11 cellular contexts compared by ENCODE assay signal in genomic region chr21:35075546-35075945, GRCh38. TPM values are rescaled to one million over a fixed set of nuclear protein-coding genes. Genes with fewer than 3 reads are reported as not detected.
A peak's percentile ranks its signal among the peaks of the same experiment; 100 is the strongest.
DNase-seq lines count a peak whose midpoint lies in the region; ATAC-seq and TF ChIP-seq lines count a peak whose summit lies in the region.
"Had no signal": no experiment of that assay in that cellular context is flagged by ENCODE, and none has a peak within 500 bp of the region (broad histone marks: within the 10 kb centered on the region; RNA-seq: fewer than 3 reads in every experiment).

No MANE protein-coding gene starts in this region.

- H3K36me3 Mint-ChIP-seq in natural killer cell treated with Interleukin-12 subunit alpha and Interleukin-12 subunit beta and Interleukin-15 and Interleukin-18, amount 100 ng/mL, for 72 hours, result peaks cover 7% of the 10 kb centered on the region
- H3K36me3 Mint-ChIP-seq in natural killer cell (peaks cover 9% of the 10 kb centered on the region), neural progenitor cell (no peaks in the 10 kb centered on the region), Calu3 (ENCODE audit: insufficient read depth, unreplicated experiment) (no peaks in the 10 kb centered on the region)

- TF ChIP-seq CTCF in natural killer cell (IDR thresholded peaks at IDR 0.05) (no peak), RWPE1 (conservative IDR thresholded peaks at IDR 0.05; ENCODE audit: low read depth) (no peak), foreskin fibroblast (IDR thresholded peaks at IDR 0.05; ENCODE audit: low read depth, low read length) (no peak), WERI-Rb-1 (IDR thresholded peaks at IDR 0.05; ENCODE audit: low read depth, low read length) (no peak), A673 (conservative IDR thresholded peaks at IDR 0.05; ENCODE audit: low read depth, low read length) (no peak), neural progenitor cell (IDR thresholded peaks at IDR 0.05) (no peak), Calu3 (IDR thresholded peaks at IDR 0.05; ENCODE audit: unreplicated experiment) (no peak)

- H3F3A ChIP-seq in neural progenitor cell (ENCODE audit: low read depth), result no peaks in the 10 kb centered on the region

- H2AFZ ChIP-seq in neural progenitor cell (replicated peaks), result no peak overlapping the region

- intact Hi-C loops in natural killer cell (cut with micrococcal nuclease) (no loop called here), A673 (cut with micrococcal nuclease; ENCODE audit: unreplicated experiment) (no loop called here), Calu3 (cut with micrococcal nuclease; ENCODE audit: unreplicated experiment) (no loop called here)

- peaks cover 5% of the 10 kb centered on the region for H3K9me3 Mint-ChIP-seq in natural killer cell treated with Interleukin-12 subunit alpha and Interleukin-12 subunit beta and Interleukin-15 and Interleukin-18, amount 100 ng/mL, for 72 hours
- H3K9me3 Mint-ChIP-seq in natural killer cell (peaks cover 0 to 5% of the 10 kb centered on the region in 2 donors), neural progenitor cell (peaks cover 3% of the 10 kb centered on the region), Calu3 (ENCODE audit: low read depth, unreplicated experiment) (peaks cover 4% of the 10 kb centered on the region)

- H3K4me2 ChIP-seq in neural progenitor cell, result no peak overlapping the region

- H3K27ac ChIP-seq in RWPE1 (no peak overlapping the region), WERI-Rb-1 (no peak overlapping the region), A673 (ENCODE audit: low read depth, low read length, poor library complexity, severe bottlenecking) (no peak overlapping the region), neural progenitor cell (no peak overlapping the region)

- peak overlapping the region in 1 of 2 donors; percentile 47 for H3K27ac Mint-ChIP-seq in natural killer cell treated with Interleukin-12 subunit alpha and Interleukin-12 subunit beta and Interleukin-15 and Interleukin-18, amount 100 ng/mL, for 72 hours
- no peak overlapping the region for H3K27ac Mint-ChIP-seq in natural killer cell
- H3K27ac Mint-ChIP-seq in neural progenitor cell, result no peak overlapping the region
- H3K27ac Mint-ChIP-seq in Calu3 (ENCODE audit: unreplicated experiment), result no peak overlapping the region

- no peak overlapping the region for H3K4me3 Mint-ChIP-seq in natural killer cell treated with Interleukin-12 subunit alpha and Interleukin-12 subunit beta and Interleukin-15 and Interleukin-18, amount 100 ng/mL, for 72 hours
- no peak overlapping the region for H3K4me3 Mint-ChIP-seq in natural killer cell
- no peak overlapping the region for H3K4me3 Mint-ChIP-seq in neural progenitor cell
- no peak overlapping the region for H3K4me3 Mint-ChIP-seq in Calu3 (ENCODE audit: low read depth, unreplicated experiment)

- H3K4me1 ChIP-seq in A673 (ENCODE audit: insufficient read depth, low read length, poor library complexity, severe bottlenecking), result no peaks in the 10 kb centered on the region
- no peaks in the 10 kb centered on the region for H3K4me1 ChIP-seq in neural progenitor cell

- no peaks in the 10 kb centered on the region for H3K79me2 ChIP-seq in neural progenitor cell (ENCODE audit: low read depth)

- CTCF ChIA-PET in RWPE1 (lab: Yijun Ruan, JAX) (interaction anchor here (0.6 kb wide), 1 partner anchor 24 kb away, joined by 4 read pairs; no protein-coding TSS in a partner anchor), A673 (lab: Charles Lee) (no interaction called here), Calu3 (lab: Charles Lee) (interaction anchor here (1.6 kb wide), 1 partner anchor 10 kb away, joined by 3 read pairs; no protein-coding TSS in a partner anchor)

- H3K27me3 ChIP-seq in WERI-Rb-1 (ENCODE audit: insufficient read depth, low read depth, severe bottlenecking) (peaks cover 68% of the 10 kb centered on the region), A673 (replicated peaks; ENCODE audit: insufficient read depth, low read depth, low read length, poor library complexity) (peaks cover 3% of the 10 kb centered on the region), neural progenitor cell (no peaks in the 10 kb centered on the region)

- H3K36me3 ChIP-seq in WERI-Rb-1, result no peaks in the 10 kb centered on the region
- no peaks in the 10 kb centered on the region for H3K36me3 ChIP-seq in A673 (ENCODE audit: insufficient read depth, low read length, poor library complexity, severe bottlenecking)
- no peaks in the 10 kb centered on the region for H3K36me3 ChIP-seq in neural progenitor cell

- no peak overlapping the region for H3K4me3 ChIP-seq in foreskin fibroblast (ENCODE audit: low read depth in 1 of 2, low read length in 2 of 2)
- no peak overlapping the region for H3K4me3 ChIP-seq in WERI-Rb-1 (ENCODE audit: low read depth, low read length)
- H3K4me3 ChIP-seq in A673 (ENCODE audit: low read depth, low read length, poor library complexity, severe bottlenecking), result no peak overlapping the region
- no peak overlapping the region for H3K4me3 ChIP-seq in neural progenitor cell

- H4K20me1 ChIP-seq in neural progenitor cell (ENCODE audit: low read depth), result no peaks in the 10 kb centered on the region

- no peak for DNase-seq in natural killer cell treated with Interleukin-12 subunit alpha and Interleukin-12 subunit beta and Interleukin-15 and Interleukin-18, amount 100 ng/mL, for 72 hours (ENCODE audit: low spot score)
- DNase-seq in natural killer cell (no peak), RWPE1 (ENCODE audit: low spot score) (peak; percentile 32), foreskin fibroblast (peak; percentile 45 to 62), WERI-Rb-1 (no peak), A673 (ENCODE audit: low spot score) (no peak), neural progenitor cell (ENCODE audit: low spot score) (no peak), Calu3 (no peak)
- DNase-seq: hippocampal formation, MM.1S, NCI-H774 had no signal

- BruUV-seq in A673 (replicated peaks; lab: Mats Ljungman, UMichigan) (no TSS peak), Calu3 (replicated peaks; lab: Mats Ljungman, UMichigan) (no TSS peak)

- H3K9me3 ChIP-seq in WERI-Rb-1 (ENCODE audit: severe bottlenecking) (no peaks in the 10 kb centered on the region), A673 (ENCODE audit: low read depth, low read length, poor library complexity, severe bottlenecking) (no peaks in the 10 kb centered on the region), neural progenitor cell (ENCODE audit: low read depth) (no peaks in the 10 kb centered on the region)

- H3K27me3 Mint-ChIP-seq in natural killer cell treated with Interleukin-12 subunit alpha and Interleukin-12 subunit beta and Interleukin-15 and Interleukin-18, amount 100 ng/mL, for 72 hours, result peaks cover 0 to 2% of the 10 kb centered on the region in 2 donors
- H3K27me3 Mint-ChIP-seq in natural killer cell (ENCODE audit: low read depth in 2 of 2) (peaks cover 5 to 7% of the 10 kb centered on the region in 2 donors), neural progenitor cell (ENCODE audit: insufficient read depth, low read depth) (no peaks in the 10 kb centered on the region), Calu3 (ENCODE audit: unreplicated experiment) (no peaks in the 10 kb centered on the region)

- H3K9ac ChIP-seq in neural progenitor cell, result no peak overlapping the region

- ATAC-seq in natural killer cell treated with Interleukin-12 subunit alpha and Interleukin-12 subunit beta and Interleukin-15 and Interleukin-18, amount 100 ng/mL, for 72 hours, result peak; percentile 45 to 73
- ATAC-seq in natural killer cell, result no peak

- POLR2A ChIA-PET in RWPE1 (lab: Yijun Ruan, JAX; ENCODE audit: low non-redundant PET) (no interaction called here), A673 (lab: Charles Lee; ENCODE audit: low non-redundant PET) (no interaction called here)

- H3K4me1 Mint-ChIP-seq in natural killer cell treated with Interleukin-12 subunit alpha and Interleukin-12 subunit beta and Interleukin-15 and Interleukin-18, amount 100 ng/mL, for 72 hours (ENCODE audit: low read depth in 2 of 2), result peaks cover 19% of the 10 kb centered on the region in 2 donors
- H3K4me1 Mint-ChIP-seq in natural killer cell (peaks cover 0 to 4% of the 10 kb centered on the region in 2 donors), neural progenitor cell (no peaks in the 10 kb centered on the region), Calu3 (ENCODE audit: low read depth, unreplicated experiment) (no peaks in the 10 kb centered on the region)

RNA-seq across cellular contexts. Expression of gene RUNX1, which starts 26.4 kb away (rescaled TPM):
- total RNA-seq in natural killer cell treated with Interleukin-12 subunit alpha and Interleukin-12 subunit beta and Interleukin-15 and Interleukin-18, amount 100 ng/mL, for 72 hours, result 100 to 1,000 TPM in 1 of 2 donors, 10 to 100 TPM in 1; 67.8 to 121 TPM
- total RNA-seq in natural killer cell (100 to 1,000 TPM in 1 of 3 donors, 10 to 100 TPM in 2; 62.1 to 171 (median 98.2) TPM), A673 (2021) (0.11 and 0.52 TPM in 2 replicates), neural progenitor cell (ENCODE audit: low replicate concordance) (0.09 and 0.19 TPM in 2 replicates), Calu3 (2022) (61.1 and 95.4 TPM in 2 replicates)

Comparison
In these comparisons a context has a peak if more than half of its experiments do, and no peak if none do; other contexts are left out.
1. ATAC-seq: peak in natural killer cell treated with Interleukin-12 subunit alpha and Interleukin-12 subunit beta and Interleukin-15 and Interleukin-18, amount 100 ng/mL, for 72 hours (2 of 2); none in natural killer cell (0 of 3).
2. DNase-seq: peak in RWPE1 (single experiment) and foreskin fibroblast (2 of 2); none in natural killer cell treated with Interleukin-12 subunit alpha and Interleukin-12 subunit beta and Interleukin-15 and Interleukin-18, amount 100 ng/mL, for 72 hours (single experiment), natural killer cell (single experiment), WERI-Rb-1 (single experiment), A673 (single experiment), neural progenitor cell (single experiment) and Calu3 (single experiment).
3. RNA of gene RUNX1, which starts 26.4 kb away (total RNA-seq): 67.8 to 121 TPM in natural killer cell treated with Interleukin-12 subunit alpha and Interleukin-12 subunit beta and Interleukin-15 and Interleukin-18, amount 100 ng/mL, for 72 hours, 62.1 to 171 TPM in natural killer cell and 61.1 to 95.4 TPM in Calu3; 0.11 to 0.52 TPM in A673 and 0.09 to 0.19 TPM in neural progenitor cell; every median in the first group is over 10 times any median in the second.